1 cellular context compared by ENCODE assay signal in genomic region chr1:8790478-8790877, GRCh38.
TF ChIP-seq lines count a peak whose summit lies in the region.

No MANE protein-coding gene starts in this region.

TF ChIP-seq in K562, 482 proteins besides CTCF, POLR2A, EP300 and RAD21 (continued from another document and continues in another):
- no peak for TF ChIP-seq CEBPG (CRISPR knock-in tag; IDR thresholded peaks at IDR 0.05)
- no peak for TF ChIP-seq CEBPG (tag; conservative IDR thresholded peaks at IDR 0.05 in 1 of 2, IDR thresholded peaks at IDR 0.05 in 1 of 2)
- no peak for TF ChIP-seq ZNF512 (tag; IDR thresholded peaks at IDR 0.05)
- TF ChIP-seq SMAD2 (IDR thresholded peaks at IDR 0.05; ENCODE audit: low read depth, low read length): no peak
- TF ChIP-seq NKRF (IDR thresholded peaks at IDR 0.05; ENCODE audit: borderline replicate concordance): 0 out of 2 replicates have a peak, but pooled peaks have one; percentile 22
- peak; percentile 13; the same call in 1 of the 2 replicates for TF ChIP-seq GATA2 (CRISPR knock-in tag; IDR thresholded peaks at IDR 0.05)
- no peak for TF ChIP-seq PHTF2 (CRISPR knock-in tag; IDR thresholded peaks at IDR 0.05)
- TF ChIP-seq ZNF780A (CRISPR knock-in tag; IDR thresholded peaks at IDR 0.05): no peak
- TF ChIP-seq POLR2H (tag; IDR thresholded peaks at IDR 0.05; ENCODE audit: low read depth): no peak
- TF ChIP-seq, protein P1, sequence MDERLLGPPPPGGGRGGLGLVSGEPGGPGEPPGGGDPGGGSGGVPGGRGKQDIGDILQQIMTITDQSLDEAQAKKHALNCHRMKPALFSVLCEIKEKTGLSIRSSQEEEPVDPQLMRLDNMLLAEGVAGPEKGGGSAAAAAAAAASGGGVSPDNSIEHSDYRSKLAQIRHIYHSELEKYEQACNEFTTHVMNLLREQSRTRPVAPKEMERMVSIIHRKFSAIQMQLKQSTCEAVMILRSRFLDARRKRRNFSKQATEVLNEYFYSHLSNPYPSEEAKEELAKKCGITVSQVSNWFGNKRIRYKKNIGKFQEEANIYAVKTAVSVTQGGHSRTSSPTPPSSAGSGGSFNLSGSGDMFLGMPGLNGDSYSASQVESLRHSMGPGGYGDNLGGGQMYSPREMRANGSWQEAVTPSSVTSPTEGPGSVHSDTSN (CRISPR knock-in tag; IDR thresholded peaks at IDR 0.05; ENCODE audit: low read depth): no peak
- TF ChIP-seq, protein P1 (tag; conservative IDR thresholded peaks at IDR 0.05; ENCODE audit: low read depth): no peak
- TF ChIP-seq TCF15 (CRISPR knock-in tag; IDR thresholded peaks at IDR 0.05): no peak
- TF ChIP-seq, protein P2, sequence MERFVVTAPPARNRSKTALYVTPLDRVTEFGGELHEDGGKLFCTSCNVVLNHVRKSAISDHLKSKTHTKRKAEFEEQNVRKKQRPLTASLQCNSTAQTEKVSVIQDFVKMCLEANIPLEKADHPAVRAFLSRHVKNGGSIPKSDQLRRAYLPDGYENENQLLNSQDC (CRISPR knock-in tag; IDR thresholded peaks at IDR 0.05): no peak
- TF ChIP-seq ZNF444 (CRISPR knock-in tag; IDR thresholded peaks at IDR 0.05): no peak
- peak; percentile 24; the same call in 1 of the 2 replicates for TF ChIP-seq ZNF592 (IDR thresholded peaks at IDR 0.05)
- TF ChIP-seq, protein P3, sequence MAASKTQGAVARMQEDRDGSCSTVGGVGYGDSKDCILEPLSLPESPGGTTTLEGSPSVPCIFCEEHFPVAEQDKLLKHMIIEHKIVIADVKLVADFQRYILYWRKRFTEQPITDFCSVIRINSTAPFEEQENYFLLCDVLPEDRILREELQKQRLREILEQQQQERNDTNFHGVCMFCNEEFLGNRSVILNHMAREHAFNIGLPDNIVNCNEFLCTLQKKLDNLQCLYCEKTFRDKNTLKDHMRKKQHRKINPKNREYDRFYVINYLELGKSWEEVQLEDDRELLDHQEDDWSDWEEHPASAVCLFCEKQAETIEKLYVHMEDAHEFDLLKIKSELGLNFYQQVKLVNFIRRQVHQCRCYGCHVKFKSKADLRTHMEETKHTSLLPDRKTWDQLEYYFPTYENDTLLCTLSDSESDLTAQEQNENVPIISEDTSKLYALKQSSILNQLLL (CRISPR knock-in tag; IDR thresholded peaks at IDR 0.05; ENCODE audit: borderline replicate concordance): no peak
- TF ChIP-seq CBFA2T2 (conservative IDR thresholded peaks at IDR 0.05): peak; percentile 42
- TF ChIP-seq RFX5 (IDR thresholded peaks at IDR 0.05; ENCODE audit: low read depth, low read length): no peak
- no peak for TF ChIP-seq CBX3 (IDR thresholded peaks at IDR 0.05; ENCODE audit: borderline replicate concordance in 1 of 2, low read length in 2 of 2)
- no peak for TF ChIP-seq CHD1 (IDR thresholded peaks at IDR 0.05; ENCODE audit: low read length)
- TF ChIP-seq TAF9B (IDR thresholded peaks at IDR 0.05; ENCODE audit: partially characterized antibody): no peak
- TF ChIP-seq, protein P4, sequence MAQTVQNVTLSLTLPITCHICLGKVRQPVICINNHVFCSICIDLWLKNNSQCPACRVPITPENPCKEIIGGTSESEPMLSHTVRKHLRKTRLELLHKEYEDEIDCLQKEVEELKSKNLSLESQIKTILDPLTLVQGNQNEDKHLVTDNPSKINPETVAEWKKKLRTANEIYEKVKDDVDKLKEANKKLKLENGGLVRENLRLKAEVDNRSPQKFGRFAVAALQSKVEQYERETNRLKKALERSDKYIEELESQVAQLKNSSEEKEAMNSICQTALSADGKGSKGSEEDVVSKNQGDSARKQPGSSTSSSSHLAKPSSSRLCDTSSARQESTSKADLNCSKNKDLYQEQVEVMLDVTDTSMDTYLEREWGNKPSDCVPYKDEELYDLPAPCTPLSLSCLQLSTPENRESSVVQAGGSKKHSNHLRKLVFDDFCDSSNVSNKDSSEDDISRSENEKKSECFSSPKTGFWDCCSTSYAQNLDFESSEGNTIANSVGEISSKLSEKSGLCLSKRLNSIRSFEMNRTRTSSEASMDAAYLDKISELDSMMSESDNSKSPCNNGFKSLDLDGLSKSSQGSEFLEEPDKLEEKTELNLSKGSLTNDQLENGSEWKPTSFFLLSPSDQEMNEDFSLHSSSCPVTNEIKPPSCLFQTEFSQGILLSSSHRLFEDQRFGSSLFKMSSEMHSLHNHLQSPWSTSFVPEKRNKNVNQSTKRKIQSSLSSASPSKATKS (CRISPR knock-in tag; IDR thresholded peaks at IDR 0.05): no peak
- no peak for TF ChIP-seq PHB2 (IDR thresholded peaks at IDR 0.05; ENCODE audit: low read depth)
- TF ChIP-seq MYC (IDR thresholded peaks at IDR 0.05; ENCODE audit: low read depth, low read length): no peak
- TF ChIP-seq MYC (CRISPR knock-in tag; IDR thresholded peaks at IDR 0.05; ENCODE audit: borderline replicate concordance, low read depth): no peak
- TF ChIP-seq BCOR (IDR thresholded peaks at IDR 0.05): no peak
- TF ChIP-seq HDAC2 (IDR thresholded peaks at IDR 0.05): no peak
- peak; percentile 60; the same call in 1 of the 2 replicates for TF ChIP-seq TCF3 (CRISPR knock-in tag; IDR thresholded peaks at IDR 0.05)
- TF ChIP-seq FUS (optimal IDR thresholded peaks at IDR 0.05; ENCODE audit: low read depth, low read length): no peak
- no peak for TF ChIP-seq E4F1 (CRISPR knock-in tag; IDR thresholded peaks at IDR 0.05; ENCODE audit: borderline replicate concordance)
- no peak for TF ChIP-seq ZFP36 (IDR thresholded peaks at IDR 0.05; ENCODE audit: low read depth, low read length, partially characterized antibody)
- no peak for TF ChIP-seq MLLT1 (IDR thresholded peaks at IDR 0.05)
- no peak for TF ChIP-seq DPF2 (IDR thresholded peaks at IDR 0.05)
- no peak for TF ChIP-seq ZBTB33 (CRISPR knock-in tag; IDR thresholded peaks at IDR 0.05)
- no peak for TF ChIP-seq DDX20 (tag; IDR thresholded peaks at IDR 0.05; ENCODE audit: low read depth)
- no peak for TF ChIP-seq ZNF121 (CRISPR knock-in tag; conservative IDR thresholded peaks at IDR 0.05)
